15 cellular contexts compared by ENCODE assay signal in the genomic region with DNA sequence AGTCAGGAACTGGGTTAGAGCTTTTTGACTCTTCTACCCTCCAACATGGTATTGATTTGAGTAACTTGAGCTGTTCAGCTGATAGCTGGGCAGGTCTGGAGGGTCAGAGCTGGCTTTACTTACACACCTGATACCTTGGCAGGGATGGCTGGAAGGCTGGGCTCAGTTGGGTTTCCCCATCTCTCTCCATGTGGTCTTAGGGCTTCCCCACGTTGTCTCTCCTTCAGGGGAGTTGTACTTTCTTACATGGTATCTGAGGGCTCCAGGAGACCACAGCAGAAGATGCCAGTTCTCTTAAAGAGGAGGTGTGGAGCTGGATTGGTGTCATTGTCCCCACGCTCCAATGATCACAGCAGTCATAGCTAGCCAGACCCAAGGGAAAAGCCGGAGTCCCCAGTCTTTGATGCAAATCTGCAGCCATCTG. TPM values are rescaled to one million over a fixed set of nuclear protein-coding genes. Genes with fewer than 3 reads are reported as not detected.
DNase-seq lines count a peak whose midpoint lies in the region; ATAC-seq and TF ChIP-seq lines count a peak whose summit lies in the region.
"Had no signal": no experiment of that assay in that cellular context is flagged by ENCODE, and none has a peak within 500 bp of the region (broad histone marks: within the 10 kb centered on the region; RNA-seq: fewer than 3 reads in every experiment).

No MANE protein-coding gene starts in this region.

- TF ChIP-seq CTCF in progenitor cell of endocrine pancreas (IDR thresholded peaks at IDR 0.05; ENCODE audit: unreplicated experiment) (no peak), thyroid gland (IDR thresholded peaks at IDR 0.05) (no peak)

- H3K27ac ChIP-seq in thyroid gland = no peak overlapping the region
- H3K27ac ChIP-seq: C4-2B, thoracic aorta had no signal

- H3K9me3 Mint-ChIP-seq in progenitor cell of endocrine pancreas (ENCODE audit: low read depth) = no peaks in the 10 kb centered on the region

- ATAC-seq in GM18517 (IDR thresholded peaks at IDR 0.05; ENCODE audit: unreplicated experiment) (peak; percentile 62), GM21360 (IDR thresholded peaks at IDR 0.05; ENCODE audit: unreplicated experiment) (peak; percentile 79), HG02938 (IDR thresholded peaks at IDR 0.05; ENCODE audit: unreplicated experiment) (peak; percentile 67), HG03558 (IDR thresholded peaks at IDR 0.05; ENCODE audit: extremely low read depth, unreplicated experiment) (peak; percentile 58)
- ATAC-seq: esophagus mucosa had no signal

- H3K27ac Mint-ChIP-seq in progenitor cell of endocrine pancreas = no peak overlapping the region

- peaks cover 4 to 6% of the 10 kb centered on the region in 2 donors for H3K4me1 ChIP-seq in thyroid gland

- in situ Hi-C loops in G401 (cut with HindIII; ENCODE audit: low sequenced_read_pairs) = no loop called here

- no peaks in the 10 kb centered on the region for H3K36me3 ChIP-seq in thyroid gland
- H3K36me3 ChIP-seq: thoracic aorta had no signal

- WGBS in thyroid gland, 2 donors = 86 to 93% methylated on average over 3 of the region's 3 CpGs

- H3K9me3 ChIP-seq in thyroid gland = no peaks in the 10 kb centered on the region
- H3K9me3 ChIP-seq: thoracic aorta had no signal

- H3K4me1 Mint-ChIP-seq in progenitor cell of endocrine pancreas (ENCODE audit: low read depth) = peaks cover 13% of the 10 kb centered on the region

- no peaks in the 10 kb centered on the region for H3K36me3 Mint-ChIP-seq in progenitor cell of endocrine pancreas (ENCODE audit: insufficient read depth)

- no peak overlapping the region for H3K4me3 Mint-ChIP-seq in progenitor cell of endocrine pancreas (ENCODE audit: low read depth)

- no peak for TF ChIP-seq POLR2A in thyroid gland (IDR thresholded peaks at IDR 0.05)

- H3K27me3 Mint-ChIP-seq in progenitor cell of endocrine pancreas = no peaks in the 10 kb centered on the region

- intact Hi-C loops in thyroid gland (cut with DNase I) = no loop called here

- H3K4me3 ChIP-seq in thyroid gland (replicated peaks in 1 of 3) = no peak overlapping the region
- H3K4me3 ChIP-seq: thoracic aorta had no signal

- H3K27me3 ChIP-seq in thyroid gland = no peaks in the 10 kb centered on the region

- DNase-seq in progenitor cell of endocrine pancreas (ENCODE audit: low spot score, unreplicated experiment) (no peak), G401 (ENCODE audit: low spot score) (no peak), thyroid gland (no peak), medulla oblongata (ENCODE audit: extremely low spot score) (no peak)
- DNase-seq: activated gamma-delta T cell treated with Interleukin-2 at 50 U/mL for 16 hours, caudate nucleus, NCI-H524 treated with DMSO at 0.1 percent for 48 hours, SHP77 treated with DMSO at 0.1 percent for 48 hours had no signal

RNA-seq across cellular contexts. Expression of a gene that starts 25.6 kb away (rescaled TPM):
- total RNA-seq in progenitor cell of endocrine pancreas (29.4 and 31.5 TPM in 2 replicates), thyroid gland (10 to 100 TPM; 18.1 to 45.1 (median 26.2) TPM)
- total RNA-seq in G401 (2014; rRNA removed; shearing (Covaris generic)) = 24.2 and 28.6 TPM in 2 replicates
